14 cellular contexts compared by ENCODE assay signal in genomic region chr7:158368449-158368848, GRCh38.
A peak's percentile ranks its signal among the peaks of the same experiment; 100 is the strongest.
DNase-seq lines count a peak whose midpoint lies in the region; ATAC-seq and TF ChIP-seq lines count a peak whose summit lies in the region.
"Had no signal": no experiment of that assay in that cellular context is flagged by ENCODE, and none has a peak within 500 bp of the region (broad histone marks: within the 10 kb centered on the region; RNA-seq: fewer than 3 reads in every experiment).

No MANE protein-coding gene starts in this region.

- no peak overlapping the region for H3K27ac ChIP-seq in HEK293 (ENCODE audit: extremely low read depth, low read depth, low read length)
- no peak overlapping the region for H3K27ac ChIP-seq in upper lobe of right lung
- H3K27ac ChIP-seq: GM23248, HL-60 had no signal

- no peaks in the 10 kb centered on the region for H3K4me1 Mint-ChIP-seq in CD14-positive monocyte

- intact Hi-C loops in CD14-positive monocyte (cut with micrococcal nuclease) (no loop called here), posterior vena cava (cut with DNase I) (no loop called here), upper lobe of right lung (cut with DNase I) (no loop called here)

- H3K9me3 ChIP-seq in HEK293 (ENCODE audit: control insufficient read depth, insufficient read depth, low read depth, low read length), result no peaks in the 10 kb centered on the region
- H3K9me3 ChIP-seq in upper lobe of right lung, result no peaks in the 10 kb centered on the region
- H3K9me3 ChIP-seq: BE2C, Caco-2, HAP-1 had no signal

- peaks cover 0 to 6% (median 2%) of the 10 kb centered on the region in 7 donors for H3K9me3 Mint-ChIP-seq in CD14-positive monocyte
- H3K9me3 Mint-ChIP-seq: CD4-positive, alpha-beta T cell had no signal

- H3K4me3 ChIP-seq in HEK293 (ENCODE audit: low read depth, low read length) (no peak overlapping the region), upper lobe of right lung (no peak overlapping the region)
- H3K4me3 ChIP-seq: GM23248, HAP-1 had no signal

- peak; percentile 32 for DNase-seq in CD14-positive monocyte (ENCODE audit: low spot score)
- peak; percentile 52 for DNase-seq in posterior vena cava (ENCODE audit: low spot score)
- peak; percentile 40 for DNase-seq in upper lobe of right lung
- DNase-seq: ACHN; BE2C; C1 segment of cervical spinal cord; Caco-2; CD4-positive, alpha-beta T cell; GM23248 had no signal

- TF ChIP-seq CTCF in CD14-positive monocyte (IDR thresholded peaks at IDR 0.05), result no peak
- no peak for TF ChIP-seq CTCF in HEK293 (tag by site-specific recombination; IDR thresholded peaks at IDR 0.05)
- TF ChIP-seq CTCF in upper lobe of right lung (IDR thresholded peaks at IDR 0.05), result no peak

- H3K27me3 Mint-ChIP-seq in CD14-positive monocyte (ENCODE audit: low read depth in 3 of 3), result peaks cover 0 to 2% (median 0%) of the 10 kb centered on the region in 3 donors

- no peak overlapping the region for H3K27ac Mint-ChIP-seq in CD14-positive monocyte
- H3K27ac Mint-ChIP-seq: CD4-positive, alpha-beta T cell had no signal

- no peaks in the 10 kb centered on the region for H3K4me1 ChIP-seq in HEK293 (ENCODE audit: control insufficient read depth, insufficient read depth, low read length)
- H3K4me1 ChIP-seq in upper lobe of right lung, result no peaks in the 10 kb centered on the region
- H3K4me1 ChIP-seq: Caco-2, HAP-1 had no signal

- POLR2A ChIA-PET in HEK293 (lab: Yijun Ruan, JAX), result no interaction called here

- ATAC-seq in upper lobe of right lung (no peak), HG03354 (IDR thresholded peaks at IDR 0.05; ENCODE audit: poor library complexity, severe bottlenecking, unreplicated experiment) (no peak), GM18873 (IDR thresholded peaks at IDR 0.05; ENCODE audit: low FRiP score, unreplicated experiment) (no peak)

- no peaks in the 10 kb centered on the region for H3K36me3 Mint-ChIP-seq in CD14-positive monocyte

- CTCF ChIA-PET in HEK293 (lab: Yijun Ruan, JAX), result interaction anchor here (1.0 to 1.2 kb wide), 2 partner anchors 12 to 64 kb away, joined by 3 to 4 read pairs; no protein-coding TSS in a partner anchor

- no peak overlapping the region for H3K4me3 Mint-ChIP-seq in CD14-positive monocyte
- H3K4me3 Mint-ChIP-seq: CD4-positive, alpha-beta T cell had no signal

- no peaks in the 10 kb centered on the region for H3K27me3 ChIP-seq in upper lobe of right lung
- H3K27me3 ChIP-seq: BE2C had no signal

- no peaks in the 10 kb centered on the region for H3K36me3 ChIP-seq in HEK293 (ENCODE audit: control insufficient read depth in 2 of 2, insufficient read depth in 1 of 2, low read length in 2 of 2)
- no peaks in the 10 kb centered on the region for H3K36me3 ChIP-seq in upper lobe of right lung
- H3K36me3 ChIP-seq: BE2C, HAP-1 had no signal

TF ChIP-seq in HEK293, 187 proteins besides CTCF, POLR2A, EP300 and RAD21:
- TF ChIP-seq GLIS1 (tag by site-specific recombination; IDR thresholded peaks at IDR 0.05) (peak; percentile 32; the same call in 1 of the 2 replicates), ZNF202 (tag by site-specific recombination; IDR thresholded peaks at IDR 0.05; ENCODE audit: borderline replicate concordance) (no peak)
